Comparison of ENCODE assay signal across 14 cellular contexts in genomic region chr1:41718444-41719028, GRCh38.
"Had no signal": no experiment of that assay in that cellular context is flagged by ENCODE, and none has a peak within 500 bp of the region (broad histone marks: within the 10 kb centered on the region; RNA-seq: fewer than 3 reads in every experiment).

No MANE protein-coding gene starts in this region.

- H3K9me3 ChIP-seq: adrenal gland, pancreas, thyroid gland had no signal

- H3K27ac ChIP-seq: adrenal gland, pancreas, SK-N-MC, skin epidermis, thyroid gland had no signal

- H3K4me3 ChIP-seq: adrenal gland, pancreas, SK-N-MC, skin epidermis, thyroid gland had no signal

- DNase-seq: activated CD4-positive, alpha-beta T cell treated with anti-CD3 and anti-CD28 coated beads, Interleukin-2, amount 10 ng/mL, durations not matched to agents 24 days and 14 days; activated CD8-positive, alpha-beta memory T cell treated with anti-CD3 and anti-CD28 coated beads for 24 hours; activated naive CD4-positive, alpha-beta T cell treated with anti-CD3 and anti-CD28 coated beads, Interleukin-2, amount 10 ng/mL, durations not matched to agents 7 days and 5 days; adrenal gland; erythroblast; glutamatergic neuron; mesendoderm; pancreas; stimulated activated CD4-positive, alpha-beta T cell treated with anti-CD3 and anti-CD28 coated beads, Interleukin-4, amount 100 ng/mL, for 4 hours; T-helper 1 cell; thyroid gland had no signal

- ATAC-seq: left lobe of liver, pancreas had no signal

- FAIRE-seq: pancreas had no signal

- H3K27me3 ChIP-seq: adrenal gland, pancreas, thyroid gland had no signal

- H3K36me3 ChIP-seq: adrenal gland, pancreas, thyroid gland had no signal

- H3K4me1 ChIP-seq: pancreas had no signal
